Comparison of ENCODE assay signal across 20 cellular contexts in the genomic region with DNA sequence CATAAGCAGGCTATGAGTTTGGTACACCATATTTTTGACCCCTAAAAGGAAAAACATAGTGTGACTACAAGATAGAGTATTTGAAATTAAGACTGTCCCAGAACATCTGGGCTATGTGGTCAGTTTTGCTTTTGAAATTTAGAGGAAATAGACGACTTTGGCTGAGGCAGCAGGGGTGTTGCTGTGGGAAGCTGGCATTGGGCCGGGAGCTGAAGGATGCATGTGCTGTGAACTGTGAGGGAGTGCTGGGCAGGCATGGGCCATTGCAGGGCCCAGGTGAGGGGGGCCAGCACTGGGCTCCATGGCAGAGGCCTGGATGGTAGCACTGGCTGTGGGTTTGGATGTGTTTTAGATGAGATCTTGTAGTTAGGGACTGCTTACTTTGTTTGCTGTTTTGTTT.
DNase-seq lines count a peak whose midpoint lies in the region; ATAC-seq, FAIRE-seq and TF ChIP-seq lines count a peak whose summit lies in the region.
"Had no signal": no experiment of that assay in that cellular context is flagged by ENCODE, and none has a peak within 500 bp of the region (broad histone marks: within the 10 kb centered on the region; RNA-seq: fewer than 3 reads in every experiment).

No MANE protein-coding gene starts in this region.

- H3K27ac Mint-ChIP-seq in endodermal cell, result peak overlapping the region; percentile 64
- H3K27ac Mint-ChIP-seq: activated naive CD8-positive, alpha-beta T cell treated with anti-CD3 and anti-CD28 coated beads, Interleukin-2, amount 10 ng/mL, durations not matched to agents 7 days and 5 days; effector memory CD8-positive, alpha-beta T cell; T-helper 1 cell treated with Interleukin-12 subunit alpha and Interleukin-12 subunit beta and Interleukin-4 antibody, amounts not matched to agents 30 μg/mL and 1 μg/mL, for 36 hours had no signal

- H3K27me3 ChIP-seq in endodermal cell (ENCODE audit: control insufficient read depth, insufficient read depth, low read length, poor library complexity, severe bottlenecking) (no peaks in the 10 kb centered on the region), HepG2 (ENCODE audit: control insufficient read depth in 1 of 2, insufficient read depth in 2 of 2, low read length in 2 of 2) (no peaks in the 10 kb centered on the region)
- H3K27me3 ChIP-seq: SJSA1 had no signal

- peaks cover 49% of the 10 kb centered on the region for H3K36me3 Mint-ChIP-seq in endodermal cell (ENCODE audit: low read depth)
- H3K36me3 Mint-ChIP-seq: activated naive CD8-positive, alpha-beta T cell treated with anti-CD3 and anti-CD28 coated beads, Interleukin-2, amount 10 ng/mL, durations not matched to agents 7 days and 5 days had no signal

- no peak overlapping the region for H3K4me2 ChIP-seq in HepG2 (ENCODE audit: low read depth, low read length)

- peaks cover 6% of the 10 kb centered on the region for H3K9me3 ChIP-seq in endodermal cell (ENCODE audit: control insufficient read depth, low read length)
- no peaks in the 10 kb centered on the region for H3K9me3 ChIP-seq in HepG2 (ENCODE audit: low read length)
- H3K9me3 ChIP-seq: mucosa of descending colon, SJSA1 had no signal

- no peak overlapping the region for H3K27ac ChIP-seq in endodermal cell (ENCODE audit: low read depth, low read length)
- no peak overlapping the region for H3K27ac ChIP-seq in HepG2 (ENCODE audit: extremely low read length, insufficient read depth, low read length)
- H3K27ac ChIP-seq: SJSA1 had no signal

- TF ChIP-seq POLR2A in HepG2 (IDR thresholded peaks at IDR 0.05; ENCODE audit: insufficient read depth in 1 of 2, low read depth in 2 of 2, low read length in 2 of 2), result no peak

- TF ChIP-seq CTCF in endodermal cell (conservative IDR thresholded peaks at IDR 0.05) (no peak), HepG2 (CRISPR knock-in tag; IDR thresholded peaks at IDR 0.05) (no peak)

- POLR2A ChIA-PET in HepG2 (lab: Yijun Ruan, JAX), result no interaction called here

- no peak for ATAC-seq in left cardiac atrium
- ATAC-seq in HepG2, result no peak
- no peak for ATAC-seq in HG03108 (IDR thresholded peaks at IDR 0.05; ENCODE audit: unreplicated experiment)
- ATAC-seq: effector memory CD8-positive, alpha-beta T cell; mucosa of descending colon had no signal

- in situ Hi-C loops in HepG2 (cut with HindIII; ENCODE audit: extremely low pct_ligation_motif_present, low pct_unique_long_range_greater_than_20kb), result no loop called here

- no peak overlapping the region for H2AFZ ChIP-seq in HepG2 (ENCODE audit: low read length)

- H3K9me3 Mint-ChIP-seq in endodermal cell, result no peaks in the 10 kb centered on the region
- H3K9me3 Mint-ChIP-seq: activated naive CD8-positive, alpha-beta T cell treated with anti-CD3 and anti-CD28 coated beads, Interleukin-2, amount 10 ng/mL, durations not matched to agents 7 days and 5 days; T-helper 1 cell treated with Interleukin-12 subunit alpha and Interleukin-12 subunit beta and Interleukin-4 antibody, amounts not matched to agents 30 μg/mL and 1 μg/mL, for 36 hours had no signal

- no peaks in the 10 kb centered on the region for H3K79me2 ChIP-seq in HepG2 (ENCODE audit: insufficient read depth, low read length)

- intact Hi-C loops in left cardiac atrium (cut with DNase I), result no loop called here
- intact Hi-C loops in cardiac septum (cut with DNase I), result no loop called here
- intact Hi-C loops in HepG2 (cut with micrococcal nuclease; ENCODE audit: unreplicated experiment), result no loop called here

- H3K4me1 ChIP-seq in endodermal cell (ENCODE audit: control insufficient read depth, insufficient read depth, low read length), result no peaks in the 10 kb centered on the region
- no peaks in the 10 kb centered on the region for H3K4me1 ChIP-seq in HepG2 (ENCODE audit: insufficient read depth, low read length)

- BruUV-seq in HepG2 (replicated peaks; lab: Mats Ljungman, UMichigan), result no TSS peak

- no peak for FAIRE-seq in HepG2 (lab: Jason Lieb, UNC)
- FAIRE-seq: colon, GM18507 had no signal

- TF ChIP-seq RAD21 in HepG2 (CRISPR knock-in tag; IDR thresholded peaks at IDR 0.05), result no peak

- peaks cover under 1% of the 10 kb centered on the region for H3K27me3 Mint-ChIP-seq in endodermal cell (ENCODE audit: insufficient read depth)
- H3K27me3 Mint-ChIP-seq: activated naive CD8-positive, alpha-beta T cell treated with anti-CD3 and anti-CD28 coated beads, Interleukin-2, amount 10 ng/mL, durations not matched to agents 7 days and 5 days had no signal

- peaks cover 4% of the 10 kb centered on the region for H3K4me1 Mint-ChIP-seq in endodermal cell

- no peak overlapping the region for H3K4me3 Mint-ChIP-seq in endodermal cell
- H3K4me3 Mint-ChIP-seq: activated naive CD8-positive, alpha-beta T cell treated with anti-CD3 and anti-CD28 coated beads, Interleukin-2, amount 10 ng/mL, durations not matched to agents 7 days and 5 days; effector memory CD8-positive, alpha-beta T cell; H9; T-helper 1 cell treated with Interleukin-12 subunit alpha and Interleukin-12 subunit beta and Interleukin-4 antibody, amounts not matched to agents 30 μg/mL and 1 μg/mL, for 36 hours had no signal

- H3K36me3 ChIP-seq in endodermal cell (ENCODE audit: control insufficient read depth, insufficient read depth, low read length), result no peaks in the 10 kb centered on the region
- no peaks in the 10 kb centered on the region for H3K36me3 ChIP-seq in HepG2 (replicated peaks in 1 of 2; ENCODE audit: control insufficient read depth in 1 of 2, insufficient read depth in 2 of 2, low read length in 2 of 2)
- H3K36me3 ChIP-seq: SJSA1 had no signal

- CTCF ChIA-PET in HepG2 (lab: Yijun Ruan, JAX; ENCODE audit: low intra/inter-chr PET ratio, low total read pairs), result no interaction called here

- no peak for TF ChIP-seq EP300 in HepG2 (IDR thresholded peaks at IDR 0.05; ENCODE audit: low read depth in 2 of 2, low read length in 2 of 2)
- TF ChIP-seq EP300 in HepG2 (CRISPR knock-in tag; IDR thresholded peaks at IDR 0.05; ENCODE audit: borderline replicate concordance), result no peak

- 86 to 100% methylated on average over 2 of the region's 2 CpGs for WGBS in endodermal cell (ENCODE audit: insufficient coverage in 1 of 2, insufficient read length in 1 of 2), 2 experiments
- WGBS in HepG2 (ENCODE audit: low lambda C conversion rate), result 0% methylated on average over 1 of the region's 2 CpGs

- DNase-seq in left cardiac atrium (peak; percentile 35), cardiac septum (ENCODE audit: low spot score) (no peak), endodermal cell (no peak), myocyte (ENCODE audit: low read depth) (peak; percentile 36), T1000 (lab: John Stamatoyannopoulos, UW) (no peak), HepG2 (ENCODE audit: low spot score) (no peak)
- no peak for DNase-seq in stimulated activated CD8-positive, alpha-beta memory T cell treated with anti-CD3 and anti-CD28 coated beads, Interleukin-4, amount 100 ng/mL, for 48 hours
- DNase-seq: activated naive CD8-positive, alpha-beta T cell treated with anti-CD3 and anti-CD28 coated beads, Interleukin-2, amount 10 ng/mL, durations not matched to agents 7 days and 5 days; Calu3; effector memory CD8-positive, alpha-beta T cell; H9; NCI-H2081 treated with DMSO at 0.1 percent for 48 hours; stimulated activated CD4-positive, alpha-beta T cell treated with anti-CD3 and anti-CD28 coated beads, Interleukin-4, amount 100 ng/mL, for 4 hours; trophoblast cell had no signal

- H3K9ac ChIP-seq in endodermal cell (ENCODE audit: extremely low read depth, low read length, poor library complexity, severe bottlenecking) (no peak overlapping the region), HepG2 (ENCODE audit: insufficient read depth, low read depth, low read length) (no peak overlapping the region)

- no peak overlapping the region for H3K4me3 ChIP-seq in endodermal cell (ENCODE audit: low read length)
- H3K4me3 ChIP-seq in HepG2 (replicated peaks in 1 of 3; ENCODE audit: insufficient read depth in 1 of 3, low read depth in 2 of 3, low read length in 3 of 3), result no peak overlapping the region
- H3K4me3 ChIP-seq: mucosa of descending colon, SJSA1 had no signal

- H4K20me1 ChIP-seq in HepG2 (ENCODE audit: insufficient read depth, low read length), result no peaks in the 10 kb centered on the region

TF ChIP-seq in HepG2, 621 proteins besides CTCF, POLR2A, EP300 and RAD21 (continues in another document):
- TF ChIP-seq ZNF781 (CRISPR knock-in tag; IDR thresholded peaks at IDR 0.05; ENCODE audit: borderline replicate concordance, not compliant biosample characterization) (no peak), ARID2 (CRISPR knock-in tag; IDR thresholded peaks at IDR 0.05; ENCODE audit: borderline replicate concordance) (no peak), GZF1 (CRISPR knock-in tag; IDR thresholded peaks at IDR 0.05) (no peak), ATAD3A (CRISPR knock-in tag; IDR thresholded peaks at IDR 0.05) (no peak), TBP (CRISPR knock-in tag; IDR thresholded peaks at IDR 0.05) (no peak), NFE2 (CRISPR knock-in tag; IDR thresholded peaks at IDR 0.05) (no peak), ZSCAN20 (CRISPR knock-in tag; IDR thresholded peaks at IDR 0.05; ENCODE audit: borderline replicate concordance) (no peak), MXI1 (IDR thresholded peaks at IDR 0.05; ENCODE audit: borderline replicate concordance, low read depth, low read length) (no peak), KAT2B (IDR thresholded peaks at IDR 0.05; ENCODE audit: borderline replicate concordance, low read depth, low read length) (no peak), ARNTL (CRISPR knock-in tag; IDR thresholded peaks at IDR 0.05) (no peak)
- TF ChIP-seq, protein P1, sequence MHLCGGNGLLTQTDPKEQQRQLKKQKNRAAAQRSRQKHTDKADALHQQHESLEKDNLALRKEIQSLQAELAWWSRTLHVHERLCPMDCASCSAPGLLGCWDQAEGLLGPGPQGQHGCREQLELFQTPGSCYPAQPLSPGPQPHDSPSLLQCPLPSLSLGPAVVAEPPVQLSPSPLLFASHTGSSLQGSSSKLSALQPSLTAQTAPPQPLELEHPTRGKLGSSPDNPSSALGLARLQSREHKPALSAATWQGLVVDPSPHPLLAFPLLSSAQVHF (CRISPR knock-in tag; IDR thresholded peaks at IDR 0.05), result no peak
- TF ChIP-seq, protein P2, sequence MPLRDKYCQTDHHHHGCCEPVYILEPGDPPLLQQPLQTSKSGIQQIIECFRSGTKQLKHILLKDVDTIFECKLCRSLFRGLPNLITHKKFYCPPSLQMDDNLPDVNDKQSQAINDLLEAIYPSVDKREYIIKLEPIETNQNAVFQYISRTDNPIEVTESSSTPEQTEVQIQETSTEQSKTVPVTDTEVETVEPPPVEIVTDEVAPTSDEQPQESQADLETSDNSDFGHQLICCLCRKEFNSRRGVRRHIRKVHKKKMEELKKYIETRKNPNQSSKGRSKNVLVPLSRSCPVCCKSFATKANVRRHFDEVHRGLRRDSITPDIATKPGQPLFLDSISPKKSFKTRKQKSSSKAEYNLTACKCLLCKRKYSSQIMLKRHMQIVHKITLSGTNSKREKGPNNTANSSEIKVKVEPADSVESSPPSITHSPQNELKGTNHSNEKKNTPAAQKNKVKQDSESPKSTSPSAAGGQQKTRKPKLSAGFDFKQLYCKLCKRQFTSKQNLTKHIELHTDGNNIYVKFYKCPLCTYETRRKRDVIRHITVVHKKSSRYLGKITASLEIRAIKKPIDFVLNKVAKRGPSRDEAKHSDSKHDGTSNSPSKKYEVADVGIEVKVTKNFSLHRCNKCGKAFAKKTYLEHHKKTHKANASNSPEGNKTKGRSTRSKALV (CRISPR knock-in tag; IDR thresholded peaks at IDR 0.05), result no peak

Comparison
In these comparisons a context has a peak if more than half of its experiments do, and no peak if none do; other contexts are left out.
1. DNase-seq: peak in left cardiac atrium (single experiment) and myocyte (single experiment); none in cardiac septum (single experiment), endodermal cell (single experiment), T1000 (single experiment), HepG2 (single experiment) and stimulated activated CD8-positive, alpha-beta memory T cell treated with anti-CD3 and anti-CD28 coated beads, Interleukin-4, amount 100 ng/mL, for 48 hours (single experiment).